14 cellular contexts compared by ENCODE assay signal in genomic region chr6:44649365-44650025, GRCh38.
A peak's percentile ranks its signal among the peaks of the same experiment; 100 is the strongest.
DNase-seq lines count a peak whose midpoint lies in the region; ATAC-seq and TF ChIP-seq lines count a peak whose summit lies in the region.
"Had no signal": no experiment of that assay in that cellular context is flagged by ENCODE, and none has a peak within 500 bp of the region (broad histone marks: within the 10 kb centered on the region; RNA-seq: fewer than 3 reads in every experiment).

No MANE protein-coding gene starts in this region.

- no peak overlapping the region for H2BK12ac ChIP-seq in trophoblast cell (ENCODE audit: low read length)

- peaks cover 10% of the 10 kb centered on the region for H3K4me1 Mint-ChIP-seq in stimulated activated naive CD8-positive, alpha-beta T cell treated with anti-CD3 and anti-CD28 coated beads, Interleukin-15, amount 100 ng/mL, for 72 hours

- H2AK5ac ChIP-seq in trophoblast cell (ENCODE audit: low read length), result no peak overlapping the region

- 0 out of 2 replicates have a peak overlapping the region, but pooled peaks have one; percentile 12 for H2AFZ ChIP-seq in SK-N-SH (ENCODE audit: low read depth)
- H2AFZ ChIP-seq in trophoblast cell (ENCODE audit: insufficient read depth, low read length, poor library complexity), result no peak overlapping the region

- H3F3A ChIP-seq in SK-N-SH (replicated peaks; ENCODE audit: insufficient read depth), result no peaks in the 10 kb centered on the region

- no peak for DNase-seq in stimulated activated naive CD8-positive, alpha-beta T cell treated with anti-CD3 and anti-CD28 coated beads, Interleukin-15, amount 100 ng/mL, for 72 hours
- no peak for DNase-seq in stimulated activated naive CD8-positive, alpha-beta T cell treated with anti-CD3 and anti-CD28 coated beads, Interleukin-15, Interleukin-2, amounts not matched to agents 100 U/mL and 50 U/mL, for 24 hours
- DNase-seq in SK-N-SH (no peak), fibroblast of the aortic adventitia (ENCODE audit: low read depth) (peak; percentile 86), aorta (no peak), trophoblast cell (no peak)
- DNase-seq: activated naive CD4-positive, alpha-beta T cell treated with anti-CD3 and anti-CD28 coated beads, Interleukin-2, amount 50 U/mL, for 16 hours; KG1; NCI-H1694; NCI-H82; ovary; SJCRH30 had no signal

- ATAC-seq in stimulated activated naive CD8-positive, alpha-beta T cell treated with anti-CD3 and anti-CD28 coated beads, Interleukin-15, amount 100 ng/mL, for 72 hours, result peak; percentile 53
- no peak for ATAC-seq in stimulated activated naive CD8-positive, alpha-beta T cell treated with anti-CD3 and anti-CD28 coated beads, Interleukin-15, Interleukin-2, amounts not matched to agents 100 U/mL and 50 U/mL, for 24 hours
- peak; percentile 20 for ATAC-seq in aorta (ENCODE audit: low FRiP score)
- no peak for ATAC-seq in GM21723 (IDR thresholded peaks at IDR 0.05; ENCODE audit: unreplicated experiment)
- no peak for ATAC-seq in GM21825 (IDR thresholded peaks at IDR 0.05; ENCODE audit: unreplicated experiment)

- no peak overlapping the region for H3K14ac ChIP-seq in trophoblast cell (ENCODE audit: low read length)

- H3K27ac ChIP-seq in SK-N-SH (ENCODE audit: low read depth in 2 of 2, low read length in 1 of 2), result no peak overlapping the region
- H3K27ac ChIP-seq in aorta (ENCODE audit: low read depth in 1 of 2, low read length in 2 of 2), result no peak overlapping the region
- no peak overlapping the region for H3K27ac ChIP-seq in trophoblast cell (ENCODE audit: low read depth, low read length)
- H3K27ac ChIP-seq: ovary, SJCRH30 had no signal

- no peak for TF ChIP-seq EP300 in SK-N-SH (IDR thresholded peaks at IDR 0.05; ENCODE audit: borderline replicate concordance in 1 of 2, low read depth in 1 of 2, low read length in 1 of 2)

- H3K4me1 ChIP-seq in SK-N-SH (ENCODE audit: control insufficient read depth in 1 of 2, insufficient read depth in 2 of 2, low read depth in 1 of 2, low read length in 1 of 2), result no peaks in the 10 kb centered on the region
- H3K4me1 ChIP-seq in aorta (ENCODE audit: control insufficient read depth in 1 of 2, insufficient read depth in 2 of 2, low read length in 2 of 2), result no peaks in the 10 kb centered on the region
- H3K4me1 ChIP-seq in trophoblast cell (ENCODE audit: control insufficient read depth in 1 of 2, insufficient read depth in 2 of 2, low read length in 2 of 2), result peaks cover 15 to 26% of the 10 kb centered on the region in 2 experiments

- H3K27me3 Mint-ChIP-seq in stimulated activated naive CD8-positive, alpha-beta T cell treated with anti-CD3 and anti-CD28 coated beads, Interleukin-15, amount 100 ng/mL, for 72 hours, result peaks cover 24% of the 10 kb centered on the region

- 38% methylated on average over 4 of the region's 4 CpGs for WGBS in SK-N-SH (ENCODE audit: low lambda C conversion rate)
- WGBS in aorta, 2 donors, result 17 to 20% methylated on average over 4 of the region's 4 CpGs
- no CpG with 5 or more reads among the region's 4 CpGs for WGBS in trophoblast cell (ENCODE audit: extremely low coverage, insufficient coverage, insufficient read length)

- H3K9me3 ChIP-seq in SK-N-SH, result no peaks in the 10 kb centered on the region
- peaks cover 2% of the 10 kb centered on the region for H3K9me3 ChIP-seq in aorta (ENCODE audit: control insufficient read depth, low read length)
- no peaks in the 10 kb centered on the region for H3K9me3 ChIP-seq in trophoblast cell (ENCODE audit: insufficient read depth, low read depth, low read length)
- H3K9me3 ChIP-seq: ovary, SJCRH30 had no signal

- H4K20me1 ChIP-seq in SK-N-SH (ENCODE audit: insufficient read depth), result no peaks in the 10 kb centered on the region

- no peak overlapping the region for H3K4me3 Mint-ChIP-seq in stimulated activated naive CD8-positive, alpha-beta T cell treated with anti-CD3 and anti-CD28 coated beads, Interleukin-15, amount 100 ng/mL, for 72 hours

- no peak overlapping the region for H3K18ac ChIP-seq in trophoblast cell (ENCODE audit: low read length)

- H3K9ac ChIP-seq in SK-N-SH (no peak overlapping the region), trophoblast cell (ENCODE audit: low read length) (no peak overlapping the region)

- no peak overlapping the region for H3K23ac ChIP-seq in trophoblast cell (ENCODE audit: low read length)

- H3K79me2 ChIP-seq in SK-N-SH (ENCODE audit: insufficient read depth), result no peaks in the 10 kb centered on the region
- H3K79me2 ChIP-seq in trophoblast cell (ENCODE audit: control insufficient read depth, insufficient read depth, low read length, poor library complexity), result no peaks in the 10 kb centered on the region

- H3K27me3 ChIP-seq in SK-N-SH (ENCODE audit: insufficient read depth) (no peaks in the 10 kb centered on the region), aorta (ENCODE audit: control insufficient read depth in 1 of 2, insufficient read depth in 2 of 2, low read length in 1 of 2) (no peaks in the 10 kb centered on the region), trophoblast cell (ENCODE audit: insufficient read depth, low read length) (no peaks in the 10 kb centered on the region)
- H3K27me3 ChIP-seq: ovary, SJCRH30 had no signal

- POLR2A ChIA-PET in SK-N-SH (lab: Yijun Ruan, JAX), result no interaction called here

- TF ChIP-seq RAD21 in SK-N-SH (IDR thresholded peaks at IDR 0.05; ENCODE audit: low read length), result no peak

- H3K79me1 ChIP-seq in trophoblast cell (ENCODE audit: low read length), result peaks cover 2% of the 10 kb centered on the region

- CTCF ChIA-PET in SK-N-SH (lab: Yijun Ruan, JAX), result interaction anchor here (1.0 kb wide), 1 partner anchor 173 kb away, joined by 3 read pairs; no protein-coding TSS in a partner anchor

- intact Hi-C loops in aorta (cut with DNase I), result loop anchor here (5.0 to 10.0 kb wide), 2 partner anchors 172 to 175 kb away; no protein-coding TSS in a partner anchor

- H4K12ac ChIP-seq in trophoblast cell (ENCODE audit: low read depth, low read length), result no peak overlapping the region

- no peak overlapping the region for H4K91ac ChIP-seq in trophoblast cell (ENCODE audit: low read depth, low read length)

- H3K9me3 Mint-ChIP-seq in stimulated activated naive CD8-positive, alpha-beta T cell treated with anti-CD3 and anti-CD28 coated beads, Interleukin-15, amount 100 ng/mL, for 72 hours, result no peaks in the 10 kb centered on the region

- H2BK120ac ChIP-seq in trophoblast cell (ENCODE audit: insufficient read depth, low read length, poor library complexity), result no peak overlapping the region

- no peak overlapping the region for H3K27ac Mint-ChIP-seq in stimulated activated naive CD8-positive, alpha-beta T cell treated with anti-CD3 and anti-CD28 coated beads, Interleukin-15, amount 100 ng/mL, for 72 hours

- H4K8ac ChIP-seq in trophoblast cell (ENCODE audit: low read depth, low read length), result no peak overlapping the region

- H3K4me3 ChIP-seq in SK-N-SH (ENCODE audit: low read depth in 2 of 2, low read length in 1 of 2) (no peak overlapping the region), fibroblast of the aortic adventitia (ENCODE audit: low read depth, low read length) (peak overlapping the region; percentile 13), aorta (ENCODE audit: low read length in 2 of 2) (no peak overlapping the region), trophoblast cell (ENCODE audit: low read depth, low read length) (no peak overlapping the region)
- H3K4me3 ChIP-seq: ovary, SJCRH30 had no signal

- H3K4me2 ChIP-seq in SK-N-SH (no peak overlapping the region), trophoblast cell (ENCODE audit: low read length) (no peak overlapping the region)

- H3K36me3 ChIP-seq in SK-N-SH (replicated peaks in 1 of 2; ENCODE audit: control insufficient read depth in 1 of 2, insufficient read depth in 2 of 2, low read length in 1 of 2) (no peaks in the 10 kb centered on the region), aorta (ENCODE audit: control insufficient read depth in 1 of 2, insufficient read depth in 2 of 2, low read length in 1 of 2) (no peaks in the 10 kb centered on the region), trophoblast cell (ENCODE audit: control insufficient read depth in 1 of 2, insufficient read depth in 2 of 2, low read length in 2 of 2) (no peaks in the 10 kb centered on the region)
- H3K36me3 ChIP-seq: ovary, SJCRH30 had no signal

- H2BK5ac ChIP-seq in trophoblast cell (ENCODE audit: low read depth, low read length, poor library complexity), result no peak overlapping the region

- H3K9me2 ChIP-seq in SK-N-SH, result no peaks in the 10 kb centered on the region

- TF ChIP-seq CTCF in SK-N-SH (IDR thresholded peaks at IDR 0.05) (no peak), fibroblast of the aortic adventitia (IDR thresholded peaks at IDR 0.05; ENCODE audit: insufficient read depth, low read length) (no peak)

- no peak overlapping the region for H3K4ac ChIP-seq in trophoblast cell (ENCODE audit: low read depth, low read length)

TF ChIP-seq in SK-N-SH, 30 proteins besides CTCF, POLR2A, EP300 and RAD21 (continues in another document):
- TF ChIP-seq TCF12 (IDR thresholded peaks at IDR 0.05), result peak; percentile 33; the same call in 1 of the 2 replicates
- TF ChIP-seq PBX3 (IDR thresholded peaks at IDR 0.05), result no peak
- no peak for TF ChIP-seq FOXJ3 (CRISPR knock-in tag; IDR thresholded peaks at IDR 0.05)
- TF ChIP-seq YY1 (IDR thresholded peaks at IDR 0.05; ENCODE audit: low read depth), result no peak
- no peak for TF ChIP-seq ELF1 (IDR thresholded peaks at IDR 0.05)
- TF ChIP-seq RCOR1 (IDR thresholded peaks at IDR 0.05; ENCODE audit: low read length), result no peak
- TF ChIP-seq TEAD4 (IDR thresholded peaks at IDR 0.05; ENCODE audit: borderline replicate concordance, insufficient read depth), result no peak
- TF ChIP-seq TAF1 (IDR thresholded peaks at IDR 0.05; ENCODE audit: borderline replicate concordance, low read depth, low read length), result no peak
- no peak for TF ChIP-seq GABPA (IDR thresholded peaks at IDR 0.05; ENCODE audit: low read depth)
- TF ChIP-seq NRF1 (IDR thresholded peaks at IDR 0.05; ENCODE audit: low read depth, low read length), result no peak
- no peak for TF ChIP-seq USF1 (IDR thresholded peaks at IDR 0.05; ENCODE audit: borderline replicate concordance, low read depth)

Comparison
In these comparisons a context has a peak if more than half of its experiments do, and no peak if none do; other contexts are left out.
1. ATAC-seq: peak in stimulated activated naive CD8-positive, alpha-beta T cell treated with anti-CD3 and anti-CD28 coated beads, Interleukin-15, amount 100 ng/mL, for 72 hours (single experiment) and aorta (single experiment); none in stimulated activated naive CD8-positive, alpha-beta T cell treated with anti-CD3 and anti-CD28 coated beads, Interleukin-15, Interleukin-2, amounts not matched to agents 100 U/mL and 50 U/mL, for 24 hours (single experiment), GM21723 (single experiment) and GM21825 (single experiment).